9 cellular contexts compared by ENCODE assay signal in genomic region chr9:78707481-78707977, GRCh38.
DNase-seq lines count a peak whose midpoint lies in the region; ATAC-seq and FAIRE-seq lines count a peak whose summit lies in the region.
"Had no signal": no experiment of that assay in that cellular context is flagged by ENCODE, and none has a peak within 500 bp of the region (broad histone marks: within the 10 kb centered on the region; RNA-seq: fewer than 3 reads in every experiment).

No MANE protein-coding gene starts in this region.

- H3K36me3 Mint-ChIP-seq in stimulated activated effector memory CD8-positive, alpha-beta T cell treated with anti-CD3 and anti-CD28 coated beads, Interleukin-12 subunit alpha, Interleukin-12 subunit beta, amount 100 ng/mL, for 72 hours: no peaks in the 10 kb centered on the region

- no peak overlapping the region for H3K4me3 Mint-ChIP-seq in stimulated activated effector memory CD8-positive, alpha-beta T cell treated with anti-CD3 and anti-CD28 coated beads, Interleukin-12 subunit alpha, Interleukin-12 subunit beta, amount 100 ng/mL, for 72 hours

- no peaks in the 10 kb centered on the region for H3K4me1 Mint-ChIP-seq in stimulated activated effector memory CD8-positive, alpha-beta T cell treated with anti-CD3 and anti-CD28 coated beads, Interleukin-12 subunit alpha, Interleukin-12 subunit beta, amount 100 ng/mL, for 72 hours

- no peak overlapping the region for H3K27ac Mint-ChIP-seq in stimulated activated effector memory CD8-positive, alpha-beta T cell treated with anti-CD3 and anti-CD28 coated beads, Interleukin-12 subunit alpha, Interleukin-12 subunit beta, amount 100 ng/mL, for 72 hours

- H3K9me3 Mint-ChIP-seq in stimulated activated effector memory CD8-positive, alpha-beta T cell treated with anti-CD3 and anti-CD28 coated beads, Interleukin-12 subunit alpha, Interleukin-12 subunit beta, amount 100 ng/mL, for 72 hours: peaks cover 5% of the 10 kb centered on the region

- peak; percentile 91 for ATAC-seq in GM21786 (IDR thresholded peaks at IDR 0.05; ENCODE audit: unreplicated experiment)
- ATAC-seq in stimulated activated effector memory CD8-positive, alpha-beta T cell treated with anti-CD3 and anti-CD28 coated beads, Interleukin-12 subunit alpha, Interleukin-12 subunit beta, amount 100 ng/mL, for 72 hours: no peak

- no peak for FAIRE-seq in HTR-8/SVneo (lab: Jason Lieb, UNC)
- FAIRE-seq: GM12891 had no signal

- peak; percentile 90 for DNase-seq in GM04503 (ENCODE audit: low read depth)
- peak; percentile 10 for DNase-seq in HTR-8/SVneo (ENCODE audit: insufficient read length, low spot score)
- peak; percentile 84 for DNase-seq in fibroblast of peridontal ligament (ENCODE audit: extremely low read depth)
- DNase-seq in T-helper 9 cell: no peak
- no peak for DNase-seq in stimulated activated CD4-positive, alpha-beta T cell treated with anti-CD3 and anti-CD28 coated beads, Interleukin-12 subunit alpha, Interleukin-12 subunit beta, amount 100 ng/mL, for 4 hours
- no peak for DNase-seq in stimulated activated effector memory CD8-positive, alpha-beta T cell treated with anti-CD3 and anti-CD28 coated beads, Interleukin-12 subunit alpha, Interleukin-12 subunit beta, amount 100 ng/mL, for 72 hours (ENCODE audit: low spot score in 2 of 2)
- DNase-seq in SW480 (ENCODE audit: low spot score): no peak

Comparison
In these comparisons a context has a peak if more than half of its experiments do, and no peak if none do; other contexts are left out.
1. DNase-seq: peak in GM04503 (single experiment), HTR-8/SVneo (single experiment) and fibroblast of peridontal ligament (single experiment); none in T-helper 9 cell (single experiment), stimulated activated CD4-positive, alpha-beta T cell treated with anti-CD3 and anti-CD28 coated beads, Interleukin-12 subunit alpha, Interleukin-12 subunit beta, amount 100 ng/mL, for 4 hours (single experiment), stimulated activated effector memory CD8-positive, alpha-beta T cell treated with anti-CD3 and anti-CD28 coated beads, Interleukin-12 subunit alpha, Interleukin-12 subunit beta, amount 100 ng/mL, for 72 hours (0 of 2) and SW480 (single experiment).